Comparison of ENCODE assay signal across 17 cellular contexts in the genomic region with DNA sequence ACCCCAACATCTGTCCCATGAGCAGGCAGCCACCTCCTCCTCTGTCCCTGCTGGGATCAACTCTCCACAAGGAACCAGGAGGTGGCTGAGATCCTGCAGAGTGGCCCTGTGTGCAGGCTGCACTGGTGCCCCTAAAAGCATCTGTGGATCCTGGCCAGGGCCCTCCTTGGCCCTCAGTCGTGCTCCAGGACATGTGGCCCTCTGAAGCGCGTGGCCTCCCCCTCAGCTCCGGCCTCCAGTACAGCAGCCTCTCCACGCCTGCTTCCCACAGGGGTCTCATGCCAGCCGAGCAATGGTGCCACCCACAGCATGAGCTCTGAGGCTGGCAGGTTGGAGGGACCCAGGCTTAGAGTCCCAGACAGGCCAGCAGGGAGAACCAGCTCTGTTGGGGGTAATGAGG.
"Had no signal": no experiment of that assay in that cellular context is flagged by ENCODE, and none has a peak within 500 bp of the region (broad histone marks: within the 10 kb centered on the region; RNA-seq: fewer than 3 reads in every experiment).

No MANE protein-coding gene starts in this region.

- DNase-seq: activated B cell treated with CpG ODN at 0.5 μM for 24 hours; activated CD4-positive, alpha-beta T cell treated with anti-CD3 and anti-CD28 coated beads for 36 hours; activated CD4-positive, alpha-beta T cell treated with anti-CD3 and anti-CD28 coated beads, Interleukin-2, amount 50 U/mL, for 4 hours; activated CD8-positive, alpha-beta memory T cell treated with anti-CD3 and anti-CD28 coated beads for 24 hours; activated CD8-positive, alpha-beta memory T cell treated with anti-CD3 and anti-CD28 coated beads, Interleukin-2, amount 50 U/mL, for 4 hours; activated T-cell treated with anti-CD3 and anti-CD28 coated beads, Interleukin-2, amount 50 U/mL, for 24 hours; brain microvascular endothelial cell; central memory CD4-positive, alpha-beta T cell; islet precursor cell; mucosa of descending colon; stimulated activated CD4-positive, alpha-beta T cell treated with anti-CD3 and anti-CD28 coated beads, Interleukin-15, amount 100 ng/mL, for 24 hours; stimulated activated naive CD4-positive, alpha-beta T cell treated with Interleukin-2 at 50 U/mL for 16 hours; T-helper 17 cell had no signal

- H3K4me1 Mint-ChIP-seq: activated B cell treated with CpG ODN at 0.5 μM for 24 hours; activated CD4-positive, alpha-beta T cell treated with anti-CD3 and anti-CD28 coated beads for 36 hours; activated T-helper 17 cell treated with anti-CD3 and anti-CD28 coated beads, Interleukin-2, amount 50 U/mL, for 72 hours; nephron progenitor cell; T-helper 17 cell had no signal

- H3K9me3 Mint-ChIP-seq: activated T-cell treated with anti-CD3 and anti-CD28 coated beads, Interleukin-2, amount 50 U/mL, for 24 hours; activated T-helper 17 cell treated with anti-CD3 and anti-CD28 coated beads, Interleukin-2, amount 50 U/mL, for 72 hours; nephron progenitor cell had no signal

- H3K27ac Mint-ChIP-seq: activated B cell treated with CpG ODN at 0.5 μM for 24 hours; activated CD4-positive, alpha-beta T cell treated with anti-CD3 and anti-CD28 coated beads for 36 hours; activated naive CD4-positive, alpha-beta T cell treated with anti-CD3 and anti-CD28 coated beads, Interleukin-2, amount 50 U/mL, for 72 hours; activated T-cell treated with anti-CD3 and anti-CD28 coated beads, Interleukin-2, amount 50 U/mL, for 24 hours; activated T-helper 17 cell treated with anti-CD3 and anti-CD28 coated beads, Interleukin-2, amount 50 U/mL, for 72 hours; nephron progenitor cell; T-helper 17 cell had no signal

- ATAC-seq: activated CD4-positive, alpha-beta T cell treated with anti-CD3 and anti-CD28 coated beads for 36 hours; activated naive CD4-positive, alpha-beta T cell treated with anti-CD3 and anti-CD28 coated beads, Interleukin-2, amount 50 U/mL, for 72 hours; activated T-helper 17 cell treated with anti-CD3 and anti-CD28 coated beads, Interleukin-2, amount 50 U/mL, for 72 hours; sciatic nerve; T-helper 17 cell had no signal

- H3K27me3 Mint-ChIP-seq: activated B cell treated with CpG ODN at 0.5 μM for 24 hours; activated T-cell treated with anti-CD3 and anti-CD28 coated beads, Interleukin-2, amount 50 U/mL, for 24 hours; activated T-helper 17 cell treated with anti-CD3 and anti-CD28 coated beads, Interleukin-2, amount 50 U/mL, for 72 hours had no signal

- H3K36me3 Mint-ChIP-seq: activated naive CD4-positive, alpha-beta T cell treated with anti-CD3 and anti-CD28 coated beads, Interleukin-2, amount 50 U/mL, for 72 hours had no signal

- H3K4me3 Mint-ChIP-seq: activated B cell treated with CpG ODN at 0.5 μM for 24 hours; activated CD4-positive, alpha-beta T cell treated with anti-CD3 and anti-CD28 coated beads for 36 hours; activated T-cell treated with anti-CD3 and anti-CD28 coated beads, Interleukin-2, amount 50 U/mL, for 24 hours; activated T-helper 17 cell treated with anti-CD3 and anti-CD28 coated beads, Interleukin-2, amount 50 U/mL, for 72 hours; nephron progenitor cell; T-helper 17 cell had no signal
